Comparison of ENCODE assay signal across 8 cellular contexts in genomic region chr3:66428733-66429132, GRCh38.
DNase-seq lines count a peak whose midpoint lies in the region; ATAC-seq, FAIRE-seq and TF ChIP-seq lines count a peak whose summit lies in the region.

No MANE protein-coding gene starts in this region.

- TF ChIP-seq EP300 in ovary (IDR thresholded peaks at IDR 0.05), result no peak

- peaks cover 5% of the 10 kb centered on the region; the same call in 1 of the 2 replicates for H3K4me1 ChIP-seq in HEK293 (ENCODE audit: control insufficient read depth, insufficient read depth, low read length)
- peaks cover 25% of the 10 kb centered on the region for H3K4me1 ChIP-seq in ovary (ENCODE audit: insufficient read depth)

- in situ Hi-C loops in GM13976 (cut with MboI; ENCODE audit: low sequenced_read_pairs, unreplicated experiment), result no loop called here

- peak; percentile 43 for DNase-seq in RCC 7860 (ENCODE audit: low spot score)
- DNase-seq in fibroblast of mammary gland (ENCODE audit: low read depth), result peak; percentile 100
- peak; percentile 74 to 89 (median 80) for DNase-seq in ovary
- DNase-seq in GM13976 (ENCODE audit: low spot score), result no peak
- DNase-seq in SKM-1 treated with dmso at 0.1 percent for 144 hours (lab: John Stamatoyannopoulos, UW; ENCODE audit: unreplicated experiment), result no peak
- DNase-seq in activated CD4-positive, alpha-beta T cell treated with anti-CD3 and anti-CD28 coated beads for 4 hours, result no peak

- no peaks in the 10 kb centered on the region for H3K36me3 ChIP-seq in HEK293 (ENCODE audit: control insufficient read depth in 2 of 2, insufficient read depth in 1 of 2, low read length in 2 of 2)
- H3K36me3 ChIP-seq in ovary, result no peaks in the 10 kb centered on the region

- intact Hi-C loops in ovary (cut with DNase I), result no loop called here

- H3K4me3 ChIP-seq in HEK293 (ENCODE audit: low read depth, low read length) (no peak overlapping the region), fibroblast of mammary gland (ENCODE audit: control insufficient read depth, low read depth, low read length) (no peak overlapping the region), ovary (no peak overlapping the region)

- no peak for TF ChIP-seq POLR2A in ovary (IDR thresholded peaks at IDR 0.05)

- no peak for FAIRE-seq in RCC 7860 (lab: Jason Lieb, UNC)

- no peak for ATAC-seq in HG02981 (IDR thresholded peaks at IDR 0.05; ENCODE audit: unreplicated experiment)

- no peaks in the 10 kb centered on the region for H3K9me3 ChIP-seq in HEK293 (ENCODE audit: control insufficient read depth, insufficient read depth, low read depth, low read length)
- no peaks in the 10 kb centered on the region for H3K9me3 ChIP-seq in ovary

- 7 to 11% (median 11%) methylated on average over 5 of the region's 5 CpGs for WGBS in ovary, 3 donors

- CTCF ChIA-PET in HEK293 (lab: Yijun Ruan, JAX), result interaction anchor here (0.7 to 2.2 kb wide), 2 partner anchors 21 to 413 kb away, joined by 3 to 8 read pairs; no protein-coding TSS in a partner anchor

- no peak overlapping the region for H3K27ac ChIP-seq in HEK293 (ENCODE audit: extremely low read depth, low read depth, low read length)
- H3K27ac ChIP-seq in ovary, result peak overlapping the region in 1 of 2 donors; percentile 49

- POLR2A ChIA-PET in HEK293 (lab: Yijun Ruan, JAX), result no interaction called here

- no peak for TF ChIP-seq CTCF in HEK293 (tag by site-specific recombination; IDR thresholded peaks at IDR 0.05)
- TF ChIP-seq CTCF in fibroblast of mammary gland (conservative IDR thresholded peaks at IDR 0.05; ENCODE audit: control insufficient read depth, insufficient read depth, low read depth, low read length), result no peak
- no peak for TF ChIP-seq CTCF in ovary (IDR thresholded peaks at IDR 0.05)
- TF ChIP-seq CTCF in GM13976 (IDR thresholded peaks at IDR 0.05; ENCODE audit: borderline replicate concordance, control extremely low read depth, extremely low read depth, insufficient read depth, missing control alignments), result no peak

- H3K27me3 ChIP-seq in ovary, result no peaks in the 10 kb centered on the region

TF ChIP-seq in HEK293, 187 proteins besides CTCF, POLR2A, EP300 and RAD21 (continues in another document):
- TF ChIP-seq ZBTB21 (tag by site-specific recombination; IDR thresholded peaks at IDR 0.05), result no peak
- peak; percentile 36; the same call in 1 of the 2 replicates for TF ChIP-seq MZF1 (tag by site-specific recombination; IDR thresholded peaks at IDR 0.05; ENCODE audit: borderline replicate concordance)
- no peak for TF ChIP-seq ZNF530 (tag by site-specific recombination; IDR thresholded peaks at IDR 0.05; ENCODE audit: low read depth)
- peak; percentile 55; the same call in 1 of the 2 replicates for TF ChIP-seq ZNF362 (tag by site-specific recombination; IDR thresholded peaks at IDR 0.05)
- TF ChIP-seq PRDM1 (tag by site-specific recombination; IDR thresholded peaks at IDR 0.05), result peak; percentile 65
- no peak for TF ChIP-seq HIC1 (tag by site-specific recombination; IDR thresholded peaks at IDR 0.05)
- no peak for TF ChIP-seq ZNF174 (tag by site-specific recombination; IDR thresholded peaks at IDR 0.05)
- no peak for TF ChIP-seq ZNF423 (tag by site-specific recombination; IDR thresholded peaks at IDR 0.05)
- TF ChIP-seq ZNF513 (tag by site-specific recombination; IDR thresholded peaks at IDR 0.05), result no peak
- no peak for TF ChIP-seq ZNF510 (tag by site-specific recombination; IDR thresholded peaks at IDR 0.05; ENCODE audit: insufficient replicate concordance)
- TF ChIP-seq PRDM2 (tag by site-specific recombination; IDR thresholded peaks at IDR 0.05; ENCODE audit: borderline replicate concordance), result no peak
- no peak for TF ChIP-seq ZNF704 (tag by site-specific recombination; IDR thresholded peaks at IDR 0.05)
- TF ChIP-seq SALL2 (tag by site-specific recombination; IDR thresholded peaks at IDR 0.05; ENCODE audit: borderline replicate concordance), result no peak
- TF ChIP-seq ZNF664 (tag by site-specific recombination; IDR thresholded peaks at IDR 0.05), result no peak

Comparison
In these comparisons a context has a peak if more than half of its experiments do, and no peak if none do; other contexts are left out.
1. DNase-seq: peak in RCC 7860 (single experiment), fibroblast of mammary gland (single experiment) and ovary (5 of 5); none in GM13976 (single experiment), SKM-1 treated with dmso at 0.1 percent for 144 hours (single experiment) and activated CD4-positive, alpha-beta T cell treated with anti-CD3 and anti-CD28 coated beads for 4 hours (0 of 2).